In the genomic region with DNA sequence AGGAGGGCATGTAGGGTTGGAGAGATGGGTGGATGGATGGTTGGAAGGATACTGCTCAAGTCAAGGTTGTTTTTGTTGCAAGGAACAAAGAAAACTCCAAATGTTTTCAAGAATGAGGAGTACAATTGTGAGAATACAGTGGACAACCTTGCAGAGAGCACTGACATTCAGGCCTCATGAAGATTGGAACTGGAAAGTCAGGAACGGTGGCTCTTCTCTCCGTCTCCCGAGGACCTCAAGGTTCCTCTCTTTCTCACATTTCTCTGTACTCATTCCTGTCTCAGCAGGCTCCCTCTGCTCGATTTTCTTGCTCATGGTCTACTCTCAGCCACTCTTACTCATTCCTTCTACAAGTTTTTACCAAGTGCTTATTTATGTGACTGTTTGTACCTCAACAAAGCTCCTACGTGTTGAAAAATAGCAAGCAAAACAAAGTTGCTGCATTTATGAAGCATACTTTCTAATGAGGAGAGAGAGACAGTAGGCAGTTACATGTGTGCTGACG, we compare ENCODE assay signal across 18 cellular contexts.
A peak's percentile ranks its signal among the peaks of the same experiment; 100 is the strongest.
DNase-seq lines count a peak whose midpoint lies in the region; ATAC-seq, FAIRE-seq and TF ChIP-seq lines count a peak whose summit lies in the region.
"Had no signal": no experiment of that assay in that cellular context is flagged by ENCODE, and none has a peak within 500 bp of the region (broad histone marks: within the 10 kb centered on the region; RNA-seq: fewer than 3 reads in every experiment).

No MANE protein-coding gene starts in this region.

- H2AK5ac ChIP-seq in IMR-90 (ENCODE audit: low read depth, low read length), result peak overlapping the region; percentile 99

- POLR2A ChIA-PET in IMR-90 (lab: Charles Lee; ENCODE audit: unreplicated experiment), result no interaction called here

- H3K9me3 ChIP-seq in IMR-90 (ENCODE audit: control insufficient read depth, insufficient read depth, low read length) (no peaks in the 10 kb centered on the region), astrocyte (ENCODE audit: insufficient read depth, low read depth, low read length) (no peaks in the 10 kb centered on the region), keratinocyte (ENCODE audit: control insufficient read depth, low read depth, low read length) (no peaks in the 10 kb centered on the region)
- H3K9me3 ChIP-seq in effector memory CD4-positive, alpha-beta T cell (ENCODE audit: control insufficient read depth, low read length), result no peaks in the 10 kb centered on the region
- H3K9me3 ChIP-seq: SJSA1 had no signal

- H3K4me3 Mint-ChIP-seq in astrocyte (ENCODE audit: unreplicated experiment), result no peak overlapping the region
- no peak overlapping the region for H3K4me3 Mint-ChIP-seq in stimulated activated memory B cell treated with anti-CD40 and anti-IgM and Interleukin-4, amounts not matched to agents 10 μg/mL and 1 μg/mL and 100 μg/mL, for 72 hours

- peaks cover 3% of the 10 kb centered on the region; the same call in 1 of the 2 replicates for H4K20me1 ChIP-seq in IMR-90 (ENCODE audit: insufficient read depth, low read length)
- no peaks in the 10 kb centered on the region for H4K20me1 ChIP-seq in astrocyte (ENCODE audit: insufficient read depth, low read length)
- H4K20me1 ChIP-seq in keratinocyte (ENCODE audit: control insufficient read depth, extremely low read depth, insufficient read depth, low read length), result no peaks in the 10 kb centered on the region

- TF ChIP-seq CTCF in IMR-90 (conservative IDR thresholded peaks at IDR 0.05; ENCODE audit: low read depth, low read length) (no peak), astrocyte (IDR thresholded peaks at IDR 0.05; ENCODE audit: insufficient read depth, low read depth, low read length) (no peak), keratinocyte (optimal IDR thresholded peaks at IDR 0.05 in 1 of 3, IDR thresholded peaks at IDR 0.05 in 1 of 3, conservative IDR thresholded peaks at IDR 0.05 in 1 of 3; ENCODE audit: extremely low read depth in 1 of 3, insufficient read depth in 2 of 3, low read length in 3 of 3) (no peak)

- H3K79me1 ChIP-seq in IMR-90 (ENCODE audit: low read depth in 1 of 2, low read length in 2 of 2), result peaks cover 5 to 64% of the 10 kb centered on the region in 2 experiments; a peak in 3 of 4 replicates

- H3K18ac ChIP-seq in IMR-90 (ENCODE audit: low read depth, low read length), result peak overlapping the region; percentile 71

- peak overlapping the region; percentile 98 for H4K91ac ChIP-seq in IMR-90 (ENCODE audit: insufficient read depth, low read depth, low read length)

- in situ Hi-C loops in IMR-90 (cut with MboI; ENCODE audit: low sequenced_read_pairs), result loop anchor here (5.0 to 25.0 kb wide), 3 partner anchors 201 to 973 kb away; no protein-coding TSS in a partner anchor

- H3K79me2 ChIP-seq in astrocyte (ENCODE audit: insufficient read depth, low read length), result no peaks in the 10 kb centered on the region
- H3K79me2 ChIP-seq in keratinocyte (ENCODE audit: control insufficient read depth, insufficient read depth, low read length), result no peaks in the 10 kb centered on the region

- H3K36me3 ChIP-seq in IMR-90 (ENCODE audit: control insufficient read depth, insufficient read depth, low read length) (no peaks in the 10 kb centered on the region), astrocyte (ENCODE audit: insufficient read depth, low read length) (no peaks in the 10 kb centered on the region), keratinocyte (ENCODE audit: control insufficient read depth in 2 of 2, extremely low read depth in 1 of 2, insufficient read depth in 2 of 2, low read length in 2 of 2) (no peaks in the 10 kb centered on the region)
- no peaks in the 10 kb centered on the region for H3K36me3 ChIP-seq in effector memory CD4-positive, alpha-beta T cell (ENCODE audit: control insufficient read depth, insufficient read depth, low read length)
- H3K36me3 ChIP-seq: SJSA1 had no signal

- peak overlapping the region; percentile 81 to 98; a peak in 3 of 4 replicates for H4K8ac ChIP-seq in IMR-90 (ENCODE audit: low read depth in 2 of 2, low read length in 2 of 2)

- intact Hi-C loops in IMR-90 (cut with micrococcal nuclease), result no loop called here

- H2AFZ ChIP-seq in IMR-90 (replicated peaks; ENCODE audit: low read length, poor library complexity) (no peak overlapping the region), astrocyte (ENCODE audit: low read depth, low read length) (no peak overlapping the region), keratinocyte (ENCODE audit: control insufficient read depth, low read length) (no peak overlapping the region)

- no peak for TF ChIP-seq POLR2A in IMR-90 (IDR thresholded peaks at IDR 0.05; ENCODE audit: low read depth, low read length)

- H3K4me3 ChIP-seq in IMR-90 (ENCODE audit: insufficient read depth, low read depth, low read length), result no peak overlapping the region
- no peak overlapping the region for H3K4me3 ChIP-seq in astrocyte (ENCODE audit: insufficient read depth, low read depth, low read length)
- H3K4me3 ChIP-seq in keratinocyte (ENCODE audit: control insufficient read depth in 2 of 3, extremely low read depth in 1 of 3, insufficient read depth in 2 of 3, low read depth in 1 of 3, low read length in 3 of 3), result no peak overlapping the region
- H3K4me3 ChIP-seq in effector memory CD4-positive, alpha-beta T cell (ENCODE audit: insufficient read depth, low read depth, low read length, poor library complexity, severe bottlenecking), result no peak overlapping the region
- H3K4me3 ChIP-seq: K562, SJSA1 had no signal

- no peak for ATAC-seq in IMR-90 (ENCODE audit: low read depth)
- no peak for ATAC-seq in stimulated activated memory B cell treated with anti-CD40 and anti-IgM and Interleukin-4, amounts not matched to agents 10 μg/mL and 1 μg/mL and 100 μg/mL, for 72 hours
- ATAC-seq in GM21576 (IDR thresholded peaks at IDR 0.05; ENCODE audit: unreplicated experiment), result no peak
- ATAC-seq: K562, PC-3 had no signal

- peak overlapping the region; percentile 20; the same call in 1 of the 2 replicates for H3K56ac ChIP-seq in IMR-90 (ENCODE audit: extremely low read depth, insufficient read depth, low read length)

- dilution Hi-C loops in IMR-90 (cut with HindIII; ENCODE audit: low sequenced_read_pairs, unreplicated experiment) (no loop called here), keratinocyte (cut with MboI; ENCODE audit: extremely low pct_ligation_motif_present, low sequenced_read_pairs) (no loop called here)

- H3K4me1 ChIP-seq in IMR-90 (ENCODE audit: control insufficient read depth, insufficient read depth, low read length), result peaks cover 51% of the 10 kb centered on the region
- H3K4me1 ChIP-seq in astrocyte (ENCODE audit: insufficient read depth, low read length), result peaks cover 52% of the 10 kb centered on the region
- peaks cover 50% of the 10 kb centered on the region for H3K4me1 ChIP-seq in keratinocyte (ENCODE audit: control insufficient read depth, extremely low read depth, insufficient read depth, low read length)
- H3K4me1 ChIP-seq in effector memory CD4-positive, alpha-beta T cell (ENCODE audit: control insufficient read depth, insufficient read depth, low read length, poor library complexity, severe bottlenecking), result peaks cover 20% of the 10 kb centered on the region

- H3K9me1 ChIP-seq in IMR-90 (ENCODE audit: insufficient read depth, low read length) (peaks cover 51% of the 10 kb centered on the region), keratinocyte (ENCODE audit: control insufficient read depth, extremely low read depth, insufficient read depth, low read length) (peaks cover 2% of the 10 kb centered on the region)

- H3K4me2 ChIP-seq in IMR-90 (ENCODE audit: low read depth, low read length) (no peak overlapping the region), astrocyte (ENCODE audit: low read length) (no peak overlapping the region), keratinocyte (ENCODE audit: control insufficient read depth, extremely low read depth, insufficient read depth, low read depth, low read length) (peak overlapping the region; percentile 51)

- peak overlapping the region; percentile 97 for H2BK120ac ChIP-seq in IMR-90 (ENCODE audit: low read depth, low read length)

- peak overlapping the region; percentile 93 for H2BK20ac ChIP-seq in IMR-90 (ENCODE audit: low read depth, low read length)

- peak overlapping the region; percentile 53 for H2AK9ac ChIP-seq in IMR-90 (replicated peaks; ENCODE audit: low read depth, low read length, poor library complexity)

- H4K5ac ChIP-seq in IMR-90 (ENCODE audit: low read depth, low read length), result peak overlapping the region; percentile 44

- TF ChIP-seq RAD21 in IMR-90 (IDR thresholded peaks at IDR 0.05; ENCODE audit: low read length), result no peak

- WGBS in IMR-90 (ENCODE audit: extremely low coverage in 2 of 2, insufficient read length in 1 of 2), 2 experiments, result 92% methylated on average over 4 of the region's 6 CpGs; no CpG with 5 or more reads in 1 of the 2 experiments

- peak overlapping the region; percentile 85 for H3K14ac ChIP-seq in IMR-90 (replicated peaks; ENCODE audit: low read depth, low read length)

- H2BK5ac ChIP-seq in IMR-90 (ENCODE audit: low read depth, low read length, poor library complexity, severe bottlenecking), result peak overlapping the region; percentile 59

- H2BK15ac ChIP-seq in IMR-90 (ENCODE audit: low read depth, low read length), result peak overlapping the region; percentile 96

- peak overlapping the region; percentile 97 for H3K4ac ChIP-seq in IMR-90 (ENCODE audit: low read depth, low read length)

- DNase-seq in IMR-90, result no peak
- no peak for DNase-seq in astrocyte (ENCODE audit: low read depth)
- DNase-seq in keratinocyte (ENCODE audit: low read depth, low spot score), result no peak
- DNase-seq in effector memory CD4-positive, alpha-beta T cell, result no peak
- DNase-seq in Kasumi-1 (lab: John Stamatoyannopoulos, UW), result no peak
- DNase-seq in NOMO-1 treated with DMSO at 0.1 percent for 48 hours (lab: John Stamatoyannopoulos, UW; ENCODE audit: unreplicated experiment), result no peak
- DNase-seq: EL, H7, NCI-H1436, NCI-H2029, NCI-H2171, NCI-H446 treated with DMSO at 0.1 percent for 48 hours, PC-3 had no signal

- H3K27me3 ChIP-seq in IMR-90 (ENCODE audit: control insufficient read depth, insufficient read depth, low read length) (no peaks in the 10 kb centered on the region), astrocyte (ENCODE audit: insufficient read depth, low read length) (no peaks in the 10 kb centered on the region), keratinocyte (ENCODE audit: control insufficient read depth, extremely low read depth, insufficient read depth, low read length) (no peaks in the 10 kb centered on the region)
- no peaks in the 10 kb centered on the region for H3K27me3 ChIP-seq in effector memory CD4-positive, alpha-beta T cell (replicated peaks; ENCODE audit: control insufficient read depth, insufficient read depth, low read length, poor library complexity, severe bottlenecking)
- H3K27me3 ChIP-seq: SJSA1 had no signal

- no peak for FAIRE-seq in astrocyte (lab: Jason Lieb, UNC)
- FAIRE-seq in keratinocyte (lab: Jason Lieb, UNC), result peak; percentile 51
- FAIRE-seq: K562 had no signal

- BruUV-seq in IMR-90 (replicated peaks; lab: Mats Ljungman, UMichigan), result no TSS peak

- H3K36me3 Mint-ChIP-seq in astrocyte (ENCODE audit: low read depth, unreplicated experiment), result peaks cover 9% of the 10 kb centered on the region
- peaks cover 15% of the 10 kb centered on the region for H3K36me3 Mint-ChIP-seq in stimulated activated memory B cell treated with anti-CD40 and anti-IgM and Interleukin-4, amounts not matched to agents 10 μg/mL and 1 μg/mL and 100 μg/mL, for 72 hours

- peak overlapping the region; percentile 5 for H3K23ac ChIP-seq in IMR-90 (ENCODE audit: low read depth, low read length)

- peak overlapping the region; percentile 43 for H3K27ac Mint-ChIP-seq in astrocyte (ENCODE audit: unreplicated experiment)
- H3K27ac Mint-ChIP-seq in stimulated activated memory B cell treated with anti-CD40 and anti-IgM and Interleukin-4, amounts not matched to agents 10 μg/mL and 1 μg/mL and 100 μg/mL, for 72 hours, result peak overlapping the region; percentile 54

- H3K9me3 Mint-ChIP-seq in astrocyte (ENCODE audit: unreplicated experiment), result no peaks in the 10 kb centered on the region
- no peaks in the 10 kb centered on the region for H3K9me3 Mint-ChIP-seq in stimulated activated memory B cell treated with anti-CD40 and anti-IgM and Interleukin-4, amounts not matched to agents 10 μg/mL and 1 μg/mL and 100 μg/mL, for 72 hours

- H3K27ac ChIP-seq in IMR-90 (ENCODE audit: insufficient read depth, low read length) (peak overlapping the region; percentile 42; the same call in 1 of the 2 replicates), astrocyte (ENCODE audit: low read depth, low read length) (no peak overlapping the region), keratinocyte (ENCODE audit: control insufficient read depth, insufficient read depth, low read length) (peak overlapping the region; percentile 22)
- H3K27ac ChIP-seq in effector memory CD4-positive, alpha-beta T cell (ENCODE audit: insufficient read depth, low read length, poor library complexity, severe bottlenecking), result no peak overlapping the region
- H3K27ac ChIP-seq: HL-60, SJSA1 had no signal

- H3K27me3 Mint-ChIP-seq in astrocyte (ENCODE audit: low read depth, unreplicated experiment), result no peaks in the 10 kb centered on the region
- no peaks in the 10 kb centered on the region for H3K27me3 Mint-ChIP-seq in stimulated activated memory B cell treated with anti-CD40 and anti-IgM and Interleukin-4, amounts not matched to agents 10 μg/mL and 1 μg/mL and 100 μg/mL, for 72 hours

- CTCF ChIA-PET in IMR-90 (lab: Yijun Ruan, JAX), result interaction anchor here (0.6 kb wide), 1 partner anchor 241 kb away, joined by 6 read pairs; no protein-coding TSS in a partner anchor

- H3K9ac ChIP-seq in IMR-90 (ENCODE audit: low read depth, low read length) (no peak overlapping the region), astrocyte (ENCODE audit: low read length) (no peak overlapping the region), keratinocyte (ENCODE audit: control insufficient read depth, extremely low read depth, insufficient read depth, low read length) (peak overlapping the region; percentile 1)

- peaks cover 71% of the 10 kb centered on the region for H3K4me1 Mint-ChIP-seq in astrocyte (ENCODE audit: low read depth, unreplicated experiment)
- peaks cover 84% of the 10 kb centered on the region for H3K4me1 Mint-ChIP-seq in stimulated activated memory B cell treated with anti-CD40 and anti-IgM and Interleukin-4, amounts not matched to agents 10 μg/mL and 1 μg/mL and 100 μg/mL, for 72 hours

Comparison
In these comparisons a context has a peak if more than half of its experiments do, and no peak if none do; other contexts are left out.
1. H3K27ac ChIP-seq: peak in IMR-90 (single experiment) and keratinocyte (single experiment); none in astrocyte (single experiment) and effector memory CD4-positive, alpha-beta T cell (single experiment).